ENCODE assay signal across 17 cellular contexts in the genomic region with DNA sequence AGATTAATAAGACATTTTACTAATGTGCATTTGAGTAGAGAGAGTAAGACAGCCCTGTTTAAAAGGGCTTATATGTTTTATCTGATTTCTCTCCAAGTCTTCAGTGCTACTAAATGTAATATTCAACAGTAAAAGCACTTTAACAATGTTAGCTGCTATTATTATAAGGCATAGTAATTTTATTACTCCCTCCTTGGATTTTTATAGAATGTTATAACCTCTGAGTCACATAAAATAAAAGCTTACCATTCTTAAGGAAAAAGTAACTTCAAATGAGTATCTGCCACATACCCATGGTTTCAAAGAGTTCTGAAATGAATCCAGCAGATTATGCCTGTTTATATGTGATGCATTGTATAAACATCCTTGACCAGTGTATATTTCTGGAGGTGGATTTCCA.
"Had no signal": no experiment of that assay in that cellular context is flagged by ENCODE, and none has a peak within 500 bp of the region (broad histone marks: within the 10 kb centered on the region; RNA-seq: fewer than 3 reads in every experiment).

No MANE protein-coding gene starts in this region.

- H3K4me1 ChIP-seq: body of pancreas, tibial nerve, vagina had no signal

- DNase-seq: activated CD4-positive, alpha-beta T cell treated with anti-CD3 and anti-CD28 coated beads for 36 hours; activated CD8-positive, alpha-beta memory T cell treated with anti-CD3 and anti-CD28 coated beads, Interleukin-2, amount 50 U/mL, for 4 hours; activated CD8-positive, alpha-beta T cell treated with anti-CD3 and anti-CD28 coated beads for 36 hours; activated naive CD4-positive, alpha-beta T cell; body of pancreas; central memory CD4-positive, alpha-beta T cell; cortex of kidney; effector memory CD8-positive, alpha-beta T cell; mammary epithelial cell; mucosa of descending colon; natural killer cell; right cardiac atrium; WERI-Rb-1 had no signal

- H3K4me3 ChIP-seq: body of pancreas, mucosa of descending colon, tibial nerve, vagina had no signal

- H3K27ac Mint-ChIP-seq: activated CD4-positive, alpha-beta T cell treated with anti-CD3 and anti-CD28 coated beads for 36 hours; activated CD8-positive, alpha-beta T cell treated with anti-CD3 and anti-CD28 coated beads for 36 hours; effector memory CD8-positive, alpha-beta T cell; natural killer cell; stimulated activated memory B cell treated with anti-CD40 and anti-IgM and Interleukin-4, amounts not matched to agents 10 μg/mL and 1 μg/mL and 100 μg/mL, for 72 hours had no signal

- H3K9me3 ChIP-seq: body of pancreas, mucosa of descending colon, tibial nerve, vagina had no signal

- H3K9me3 Mint-ChIP-seq: activated CD8-positive, alpha-beta T cell treated with anti-CD3 and anti-CD28 coated beads for 36 hours; effector memory CD8-positive, alpha-beta T cell; natural killer cell; stimulated activated memory B cell treated with anti-CD40 and anti-IgM and Interleukin-4, amounts not matched to agents 10 μg/mL and 1 μg/mL and 100 μg/mL, for 72 hours had no signal

- H3K4me3 Mint-ChIP-seq: activated CD4-positive, alpha-beta T cell treated with anti-CD3 and anti-CD28 coated beads for 36 hours; activated CD8-positive, alpha-beta T cell treated with anti-CD3 and anti-CD28 coated beads for 36 hours; effector memory CD8-positive, alpha-beta T cell; natural killer cell; stimulated activated memory B cell treated with anti-CD40 and anti-IgM and Interleukin-4, amounts not matched to agents 10 μg/mL and 1 μg/mL and 100 μg/mL, for 72 hours had no signal

- H3K27ac ChIP-seq: body of pancreas, tibial nerve, vagina, WERI-Rb-1 had no signal

- ATAC-seq: activated CD4-positive, alpha-beta T cell treated with anti-CD3 and anti-CD28 coated beads for 36 hours; activated CD8-positive, alpha-beta T cell treated with anti-CD3 and anti-CD28 coated beads for 36 hours; body of pancreas; effector memory CD8-positive, alpha-beta T cell; mucosa of descending colon; natural killer cell; right cardiac atrium; stimulated activated memory B cell treated with anti-CD40 and anti-IgM and Interleukin-4, amounts not matched to agents 10 μg/mL and 1 μg/mL and 100 μg/mL, for 72 hours had no signal

- H3K36me3 ChIP-seq: vagina had no signal

- FAIRE-seq: islet of Langerhans had no signal

- H3K4me1 Mint-ChIP-seq: activated CD4-positive, alpha-beta T cell treated with anti-CD3 and anti-CD28 coated beads for 36 hours; natural killer cell; stimulated activated memory B cell treated with anti-CD40 and anti-IgM and Interleukin-4, amounts not matched to agents 10 μg/mL and 1 μg/mL and 100 μg/mL, for 72 hours had no signal

- H3K27me3 Mint-ChIP-seq: activated CD4-positive, alpha-beta T cell treated with anti-CD3 and anti-CD28 coated beads for 36 hours; activated CD8-positive, alpha-beta T cell treated with anti-CD3 and anti-CD28 coated beads for 36 hours; stimulated activated memory B cell treated with anti-CD40 and anti-IgM and Interleukin-4, amounts not matched to agents 10 μg/mL and 1 μg/mL and 100 μg/mL, for 72 hours had no signal

- H3K27me3 ChIP-seq: body of pancreas, tibial nerve, vagina had no signal
